In the genomic region with DNA sequence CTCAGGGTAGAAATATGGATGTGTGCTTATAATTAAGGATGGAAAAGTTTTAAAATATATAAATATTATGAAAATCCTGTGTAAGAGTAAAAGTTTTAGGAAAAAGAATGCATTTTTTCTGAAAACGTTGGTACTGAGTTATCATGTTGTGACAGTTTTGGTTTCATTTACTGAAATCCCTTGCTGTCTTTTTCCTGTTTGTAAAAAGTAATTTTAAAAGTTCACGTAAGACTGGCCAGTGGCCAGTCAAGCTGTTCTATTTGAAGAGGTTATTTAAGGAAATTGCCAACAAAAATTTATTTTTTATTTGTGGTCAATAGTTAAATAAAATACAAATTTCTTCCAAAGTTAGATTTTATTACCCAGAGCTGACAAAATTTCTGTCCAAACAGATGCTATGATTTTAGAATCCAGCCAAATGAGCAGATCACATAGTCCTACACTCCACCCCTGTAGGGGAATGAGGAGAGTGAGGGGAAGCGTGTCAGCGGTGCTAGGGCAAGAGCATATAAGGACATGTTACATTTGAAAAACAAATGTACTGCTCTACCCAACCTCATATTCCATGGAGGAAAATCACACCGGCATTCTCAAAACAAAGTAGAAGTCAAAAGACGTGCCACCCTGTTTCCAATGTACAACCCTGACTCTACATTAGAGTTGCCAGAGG, we compare ENCODE assay signal across 25 cellular contexts.
A peak's percentile ranks its signal among the peaks of the same experiment; 100 is the strongest.
DNase-seq lines count a peak whose midpoint lies in the region; ATAC-seq and TF ChIP-seq lines count a peak whose summit lies in the region.
"Had no signal": no experiment of that assay in that cellular context is flagged by ENCODE, and none has a peak within 500 bp of the region (broad histone marks: within the 10 kb centered on the region; RNA-seq: fewer than 3 reads in every experiment).

No MANE protein-coding gene starts in this region.

- H3K9me3 ChIP-seq in GM23248 (ENCODE audit: low read depth), result no peaks in the 10 kb centered on the region
- no peaks in the 10 kb centered on the region for H3K9me3 ChIP-seq in subcutaneous abdominal adipose tissue (ENCODE audit: control insufficient read depth in 5 of 5, low read length in 5 of 5)
- H3K9me3 ChIP-seq: Caco-2, pancreas, sigmoid colon, thyroid gland had no signal

- no peak for TF ChIP-seq CTCF in choroid plexus epithelial cell (conservative IDR thresholded peaks at IDR 0.05; ENCODE audit: low read depth, low read length)
- no peak for TF ChIP-seq CTCF in lower leg skin (IDR thresholded peaks at IDR 0.05)

- WGBS in GM23248 (ENCODE audit: low coverage in 1 of 2, low lambda C conversion rate in 2 of 2, missing lambda C conversion rate in 2 of 2), 2 experiments, result 45 to 55% methylated on average over 6 of the region's 6 CpGs
- WGBS in lower leg skin, 2 donors, result 50 to 53% methylated on average over 6 of the region's 6 CpGs

- no peaks in the 10 kb centered on the region for H4K20me1 ChIP-seq in GM23248 (ENCODE audit: insufficient read depth)

- TF ChIP-seq POLR2A in lower leg skin (IDR thresholded peaks at IDR 0.05), result no peak
- TF ChIP-seq POLR2A in erythroblast (IDR thresholded peaks at IDR 0.05; ENCODE audit: low read length), result no peak

- H3K4me2 ChIP-seq in GM23248 (ENCODE audit: unreplicated experiment), result no peak overlapping the region
- H3K4me2 ChIP-seq: KMS-11 had no signal

- H3K4me3 ChIP-seq in GM23248 (no peak overlapping the region), choroid plexus epithelial cell (ENCODE audit: low read depth, low read length) (no peak overlapping the region), subcutaneous abdominal adipose tissue (ENCODE audit: low read depth in 1 of 5, low read length in 5 of 5) (peak overlapping the region in 3 of 5 donors; percentile 8 to 38 (median 23)), lower leg skin (ENCODE audit: low read depth, poor library complexity, severe bottlenecking) (no peak overlapping the region)
- H3K4me3 ChIP-seq: lung, pancreas, sigmoid colon, thyroid gland had no signal

- no peak overlapping the region for H3K9ac ChIP-seq in GM23248
- peak overlapping the region in 1 of 5 donors; percentile 39 for H3K9ac ChIP-seq in subcutaneous abdominal adipose tissue (ENCODE audit: low read length in 5 of 5)
- H3K9ac ChIP-seq: KMS-11 had no signal

- intact Hi-C loops in lower leg skin (cut with DNase I; ENCODE audit: low total_unique reads), result no loop called here

- no peaks in the 10 kb centered on the region for H3K79me2 ChIP-seq in GM23248 (ENCODE audit: insufficient read depth)

- H2AFZ ChIP-seq in GM23248, result 0 out of 2 replicates have a peak overlapping the region, but pooled peaks have one; percentile 9

- H3K9me2 ChIP-seq in GM23248 (ENCODE audit: insufficient read depth), result no peaks in the 10 kb centered on the region

- DNase-seq in GM23248 (no peak), choroid plexus epithelial cell (ENCODE audit: low read depth) (peak; percentile 5), left lobe of liver (ENCODE audit: low spot score) (no peak), lower leg skin (ENCODE audit: low spot score in 2 of 2) (no peak), erythroblast (lab: John Stamatoyannopoulos, UW) (no peak)
- DNase-seq: activated CD4-positive, alpha-beta T cell treated with anti-CD3 and anti-CD28 coated beads for 1 hour; activated CD8-positive, alpha-beta T cell treated with anti-CD3 and anti-CD28 coated beads, Interleukin-2, amount 10 ng/mL, durations not matched to agents 7 days and 5 days; activated T-cell treated with anti-CD3 and anti-CD28 coated beads for 4 hours; C1 segment of cervical spinal cord; Caco-2; DND-41; NCI-H1436 treated with DMSO at 0.1 percent for 48 hours; NCI-H748 treated with DMSO at 0.1 percent for 48 hours; pancreas; RPMI8226; sigmoid colon; stimulated activated CD4-positive, alpha-beta T cell treated with anti-CD3 and anti-CD28 coated beads, Interleukin-15, amount 100 ng/mL, for 24 hours; stimulated activated naive CD4-positive, alpha-beta T cell treated with Interleukin-2 at 50 U/mL for 16 hours; T-helper 17 cell; thyroid gland had no signal

- no peaks in the 10 kb centered on the region for H3K36me3 ChIP-seq in GM23248 (ENCODE audit: low read depth)
- no peaks in the 10 kb centered on the region for H3K36me3 ChIP-seq in subcutaneous abdominal adipose tissue (ENCODE audit: control insufficient read depth in 5 of 5, insufficient read depth in 5 of 5, low read length in 5 of 5)
- H3K36me3 ChIP-seq: pancreas, sigmoid colon, thyroid gland had no signal

- H3K27me3 ChIP-seq in GM23248 (replicated peaks; ENCODE audit: insufficient read depth) (no peaks in the 10 kb centered on the region), subcutaneous abdominal adipose tissue (ENCODE audit: control insufficient read depth in 5 of 5, insufficient read depth in 4 of 5, low read length in 5 of 5) (peaks cover 0 to 4% (median 0%) of the 10 kb centered on the region in 5 donors)
- H3K27me3 ChIP-seq: pancreas, sigmoid colon, thyroid gland had no signal

- peak; percentile 31 for ATAC-seq in left lobe of liver
- ATAC-seq in GM18870 (IDR thresholded peaks at IDR 0.05; ENCODE audit: unreplicated experiment), result no peak
- ATAC-seq: activated CD8-positive, alpha-beta T cell treated with anti-CD3 and anti-CD28 coated beads, Interleukin-2, amount 10 ng/mL, durations not matched to agents 7 days and 5 days; activated naive CD4-positive, alpha-beta T cell treated with anti-CD3 and anti-CD28 coated beads, Interleukin-2, amount 50 U/mL, for 72 hours; pancreas; T-helper 17 cell had no signal

- H3K27ac ChIP-seq in GM23248, result no peak overlapping the region
- H3K27ac ChIP-seq in subcutaneous abdominal adipose tissue (ENCODE audit: low read depth, low read length), result no peak overlapping the region
- H3K27ac ChIP-seq: KMS-11, pancreas, sigmoid colon, thyroid gland had no signal

- H3F3A ChIP-seq in GM23248 (ENCODE audit: insufficient read depth), result no peaks in the 10 kb centered on the region

- H3K4me1 ChIP-seq in GM23248 (ENCODE audit: insufficient read depth) (no peaks in the 10 kb centered on the region), subcutaneous abdominal adipose tissue (ENCODE audit: control insufficient read depth in 5 of 5, insufficient read depth in 5 of 5, low read length in 5 of 5) (peaks cover 0 to 5% (median 0%) of the 10 kb centered on the region in 5 donors)
- H3K4me1 ChIP-seq: pancreas, sigmoid colon, thyroid gland had no signal

- in situ Hi-C loops in GM23248 (cut with MboI), result no loop called here

Comparison
In these comparisons a context has a peak if more than half of its experiments do, and no peak if none do; other contexts are left out.
1. H3K4me3 ChIP-seq: peak in subcutaneous abdominal adipose tissue (3 of 5); none in GM23248 (single experiment), choroid plexus epithelial cell (single experiment) and lower leg skin (single experiment).